In genomic region chr15:31328425-31328998, GRCh38 we compare ENCODE assay signal across 8 cellular contexts. TPM values are rescaled to one million over a fixed set of nuclear protein-coding genes. Genes with fewer than 3 reads are reported as not detected.
DNase-seq lines count a peak whose midpoint lies in the region; ATAC-seq and TF ChIP-seq lines count a peak whose summit lies in the region.

No MANE protein-coding gene starts in this region.

- H3K9me3 ChIP-seq in BLaER1 treated with 17β-estradiol and CSF1 and Interleukin-3, amounts not matched to agents 10 nM and 100 nM (replicated peaks in 1 of 11), result no peaks in the 10 kb centered on the region
- H3K9me3 ChIP-seq in IMR-90 (ENCODE audit: control insufficient read depth, insufficient read depth, low read length) (no peaks in the 10 kb centered on the region), mucosa of descending colon (no peaks in the 10 kb centered on the region)

- no peak overlapping the region for H2BK20ac ChIP-seq in IMR-90 (ENCODE audit: low read depth, low read length)

- H3K4me3 ChIP-seq in BLaER1 treated with 17β-estradiol and CSF1 and Interleukin-3, amounts not matched to agents 10 nM and 100 nM, result peak overlapping the region; percentile 88 to 97 (median 94)
- peak overlapping the region; percentile 86 for H3K4me3 ChIP-seq in IMR-90 (ENCODE audit: insufficient read depth, low read depth, low read length)
- H3K4me3 ChIP-seq in coronary artery, result peak overlapping the region; percentile 92
- peak overlapping the region; percentile 74 for H3K4me3 ChIP-seq in mucosa of descending colon

- in situ Hi-C loops in IMR-90 (cut with MboI; ENCODE audit: low sequenced_read_pairs), result loop anchor here (10.0 kb wide), 1 partner anchor 156 kb away; no protein-coding TSS in a partner anchor

- intact Hi-C loops in IMR-90 (cut with micrococcal nuclease), result loop anchor here (5.0 to 10.0 kb wide), 4 partner anchors 111 to 426 kb away; partner anchors contain the start of genes FAN1 and MTMR10
- intact Hi-C loops in mucosa of descending colon (cut with DNase I, micrococcal nuclease), result loop anchor here in 1 of 2 donors (5.0 kb wide), 1 partner anchor 111 kb away; no protein-coding TSS in a partner anchor

- H2AFZ ChIP-seq in IMR-90 (replicated peaks; ENCODE audit: low read length, poor library complexity), result peak overlapping the region; percentile 89

- TF ChIP-seq CTCF in IMR-90 (conservative IDR thresholded peaks at IDR 0.05; ENCODE audit: low read depth, low read length) (no peak), coronary artery (IDR thresholded peaks at IDR 0.05) (no peak), mucosa of descending colon (IDR thresholded peaks at IDR 0.05) (no peak)

- H2AK9ac ChIP-seq in IMR-90 (replicated peaks; ENCODE audit: low read depth, low read length, poor library complexity), result peak overlapping the region; percentile 95

- peaks cover 0 to 40% (median 23%) of the 10 kb centered on the region in 11 experiments; a peak in 17 of 22 replicates for H3K36me3 ChIP-seq in BLaER1 treated with 17β-estradiol and CSF1 and Interleukin-3, amounts not matched to agents 10 nM and 100 nM
- H3K36me3 ChIP-seq in IMR-90 (ENCODE audit: control insufficient read depth, insufficient read depth, low read length) (no peaks in the 10 kb centered on the region), mucosa of descending colon (ENCODE audit: low read depth) (peaks cover 6% of the 10 kb centered on the region)

- no TSS peak for BruUV-seq in IMR-90 (replicated peaks; lab: Mats Ljungman, UMichigan)

- no peak overlapping the region; the same call in 1 of the 2 replicates for H3K14ac ChIP-seq in IMR-90 (replicated peaks; ENCODE audit: low read depth, low read length)

- no peak overlapping the region for H4K91ac ChIP-seq in IMR-90 (ENCODE audit: insufficient read depth, low read depth, low read length)

- 0 out of 2 replicates have a peak overlapping the region, but pooled peaks have one; percentile 75 for H3K23ac ChIP-seq in IMR-90 (ENCODE audit: low read depth, low read length)

- H3K56ac ChIP-seq in IMR-90 (ENCODE audit: extremely low read depth, insufficient read depth, low read length), result no peak overlapping the region; the same call in 1 of the 2 replicates

- H3K9ac ChIP-seq in BLaER1 treated with 17β-estradiol and CSF1 and Interleukin-3, amounts not matched to agents 10 nM and 100 nM, result peak overlapping the region; percentile 91 to 98 (median 95)
- H3K9ac ChIP-seq in IMR-90 (ENCODE audit: low read depth, low read length), result peak overlapping the region; percentile 46

- TF ChIP-seq POLR2A in IMR-90 (IDR thresholded peaks at IDR 0.05; ENCODE audit: low read depth, low read length), result no peak; the same call in 1 of the 2 replicates

- peaks cover 54 to 61% (median 59%) of the 10 kb centered on the region in 11 experiments for H4K20me1 ChIP-seq in BLaER1 treated with 17β-estradiol and CSF1 and Interleukin-3, amounts not matched to agents 10 nM and 100 nM
- peaks cover 49% of the 10 kb centered on the region for H4K20me1 ChIP-seq in IMR-90 (ENCODE audit: insufficient read depth, low read length)

- peak overlapping the region in 1 of 2 experiments; percentile 70; a peak in 1 of 4 replicates for H4K8ac ChIP-seq in IMR-90 (ENCODE audit: low read depth in 2 of 2, low read length in 2 of 2)

- no peak for TF ChIP-seq RAD21 in IMR-90 (IDR thresholded peaks at IDR 0.05; ENCODE audit: low read length)

- no peak overlapping the region for H4K5ac ChIP-seq in IMR-90 (ENCODE audit: low read depth, low read length)

- peak; percentile 49 for DNase-seq in IMR-90
- DNase-seq in activated CD4-positive, alpha-beta T cell treated with anti-CD3 and anti-CD28 coated beads for 48 hours, result peak; percentile 88
- DNase-seq in coronary artery (ENCODE audit: low spot score), result no peak
- DNase-seq in mucosa of descending colon, result peak in 1 of 3 donors; percentile 81
- peak; percentile 82 for DNase-seq in stimulated activated naive CD8-positive, alpha-beta T cell treated with anti-CD3 and anti-CD28 coated beads, Interleukin-15, Interleukin-2, amounts not matched to agents 100 U/mL and 50 U/mL, for 24 hours
- DNase-seq in SHP77 treated with DMSO at 0.1 percent for 48 hours (lab: John Stamatoyannopoulos, UW), result no peak
- no peak for DNase-seq in UCSD-AML1 (lab: John Stamatoyannopoulos, UW; ENCODE audit: unreplicated experiment)

- no peak overlapping the region for H3K18ac ChIP-seq in IMR-90 (ENCODE audit: low read depth, low read length)

- CTCF ChIA-PET in IMR-90 (lab: Yijun Ruan, JAX), result interaction anchor here (1.1 kb wide), 2 partner anchors 106 to 1353 kb away, joined by 3 read pairs; no protein-coding TSS in a partner anchor

- no peak overlapping the region for H2BK15ac ChIP-seq in IMR-90 (ENCODE audit: low read depth, low read length)

- peaks cover 27 to 62% of the 10 kb centered on the region in 2 experiments for H3K79me1 ChIP-seq in IMR-90 (ENCODE audit: low read depth in 1 of 2, low read length in 2 of 2)

- peak overlapping the region; percentile 38; the same call in 1 of the 2 replicates for H2BK120ac ChIP-seq in IMR-90 (ENCODE audit: low read depth, low read length)

- dilution Hi-C loops in IMR-90 (cut with HindIII; ENCODE audit: low sequenced_read_pairs, unreplicated experiment), result no loop called here

- H3K27ac ChIP-seq in BLaER1 treated with 17β-estradiol and CSF1 and Interleukin-3, amounts not matched to agents 10 nM and 100 nM, result peak overlapping the region; percentile 81 to 98 (median 96)
- H3K27ac ChIP-seq in IMR-90 (ENCODE audit: insufficient read depth, low read length), result no peak overlapping the region; the same call in 1 of the 2 replicates
- peak overlapping the region; percentile 97 to 99 for H3K27ac ChIP-seq in coronary artery

- 0% methylated on average over 16 of the region's 35 CpGs; no CpG with 5 or more reads in 1 of the 2 experiments for WGBS in IMR-90 (ENCODE audit: extremely low coverage in 2 of 2, insufficient read length in 1 of 2), 2 experiments

- H3K4me2 ChIP-seq in BLaER1 treated with 17β-estradiol and CSF1 and Interleukin-3, amounts not matched to agents 10 nM and 100 nM, result peak overlapping the region; percentile 88 to 98 (median 94)
- peak overlapping the region; percentile 86 for H3K4me2 ChIP-seq in IMR-90 (ENCODE audit: low read depth, low read length)

- H3K4me1 ChIP-seq in BLaER1 treated with 17β-estradiol and CSF1 and Interleukin-3, amounts not matched to agents 10 nM and 100 nM, result peaks cover 58 to 71% (median 67%) of the 10 kb centered on the region in 10 experiments
- H3K4me1 ChIP-seq in IMR-90 (ENCODE audit: control insufficient read depth, insufficient read depth, low read length) (peaks cover 7% of the 10 kb centered on the region), mucosa of descending colon (ENCODE audit: low read depth) (peaks cover 32% of the 10 kb centered on the region)

- no peak for ATAC-seq in IMR-90 (ENCODE audit: low read depth)
- ATAC-seq in mucosa of descending colon, result peak; percentile 3
- ATAC-seq in stimulated activated naive CD8-positive, alpha-beta T cell treated with anti-CD3 and anti-CD28 coated beads, Interleukin-15, Interleukin-2, amounts not matched to agents 100 U/mL and 50 U/mL, for 24 hours, result no peak

- H3K9me1 ChIP-seq in IMR-90 (ENCODE audit: insufficient read depth, low read length), result peaks cover 13% of the 10 kb centered on the region

- no peak overlapping the region for H2BK5ac ChIP-seq in IMR-90 (ENCODE audit: low read depth, low read length, poor library complexity, severe bottlenecking)

- POLR2A ChIA-PET in IMR-90 (lab: Charles Lee; ENCODE audit: unreplicated experiment), result no interaction called here

- no peak overlapping the region for H2AK5ac ChIP-seq in IMR-90 (ENCODE audit: low read depth, low read length)

- H3K27me3 ChIP-seq in BLaER1 treated with 17β-estradiol and CSF1 and Interleukin-3, amounts not matched to agents 10 nM and 100 nM, result no peaks in the 10 kb centered on the region
- H3K27me3 ChIP-seq in IMR-90 (ENCODE audit: control insufficient read depth, insufficient read depth, low read length), result no peaks in the 10 kb centered on the region

- peak overlapping the region; percentile 55 for H3K4ac ChIP-seq in IMR-90 (ENCODE audit: low read depth, low read length)

TF ChIP-seq in IMR-90, 13 proteins besides CTCF, POLR2A, EP300 and RAD21:
- TF ChIP-seq BHLHE40 (IDR thresholded peaks at IDR 0.05; ENCODE audit: low read depth, low read length), result 0 out of 2 replicates have a peak, but pooled peaks have one; percentile 9
- TF ChIP-seq, protein P1, sequence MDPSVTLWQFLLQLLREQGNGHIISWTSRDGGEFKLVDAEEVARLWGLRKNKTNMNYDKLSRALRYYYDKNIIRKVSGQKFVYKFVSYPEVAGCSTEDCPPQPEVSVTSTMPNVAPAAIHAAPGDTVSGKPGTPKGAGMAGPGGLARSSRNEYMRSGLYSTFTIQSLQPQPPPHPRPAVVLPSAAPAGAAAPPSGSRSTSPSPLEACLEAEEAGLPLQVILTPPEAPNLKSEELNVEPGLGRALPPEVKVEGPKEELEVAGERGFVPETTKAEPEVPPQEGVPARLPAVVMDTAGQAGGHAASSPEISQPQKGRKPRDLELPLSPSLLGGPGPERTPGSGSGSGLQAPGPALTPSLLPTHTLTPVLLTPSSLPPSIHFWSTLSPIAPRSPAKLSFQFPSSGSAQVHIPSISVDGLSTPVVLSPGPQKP (IDR thresholded peaks at IDR 0.05; ENCODE audit: borderline replicate concordance, low read depth, low read length), result no peak

RNA-seq across cellular contexts. Expression of gene KLF13, which starts 1.9 kb away (rescaled TPM):
- total RNA-seq in IMR-90 (2012; rRNA removed) (9.5 and 10.8 TPM in 2 replicates), mucosa of descending colon (100 to 1,000 TPM in 1 of 3 donors, 10 to 100 TPM in 2; 72.4 to 107 (median 91.2) TPM)
- 10.6 and 11.8 TPM in 2 replicates for polyA plus RNA-seq in IMR-90 (2012; rRNA removed)
- polyA plus RNA-seq in IMR-90 (2012; cell fraction: cytosol; rRNA removed), result 4.8 and 6.4 TPM in 2 replicates
- 5.8 and 7.8 TPM in 2 replicates for polyA plus RNA-seq in IMR-90 (2012; cell fraction: nucleus; rRNA removed; ENCODE audit: low replicate concordance)

Comparison
In these comparisons a context has a peak if more than half of its experiments do, and no peak if none do; other contexts are left out.
1. DNase-seq: peak in IMR-90 (single experiment), activated CD4-positive, alpha-beta T cell treated with anti-CD3 and anti-CD28 coated beads for 48 hours (single experiment) and stimulated activated naive CD8-positive, alpha-beta T cell treated with anti-CD3 and anti-CD28 coated beads, Interleukin-15, Interleukin-2, amounts not matched to agents 100 U/mL and 50 U/mL, for 24 hours (single experiment); none in coronary artery (single experiment), SHP77 treated with DMSO at 0.1 percent for 48 hours (single experiment) and UCSD-AML1 (single experiment).
2. Peak in every context shown above with its lines, with median percentiles within 50 percentile points of each other: H3K4me3 ChIP-seq.